8 cellular contexts compared by ENCODE assay signal in the genomic region with DNA sequence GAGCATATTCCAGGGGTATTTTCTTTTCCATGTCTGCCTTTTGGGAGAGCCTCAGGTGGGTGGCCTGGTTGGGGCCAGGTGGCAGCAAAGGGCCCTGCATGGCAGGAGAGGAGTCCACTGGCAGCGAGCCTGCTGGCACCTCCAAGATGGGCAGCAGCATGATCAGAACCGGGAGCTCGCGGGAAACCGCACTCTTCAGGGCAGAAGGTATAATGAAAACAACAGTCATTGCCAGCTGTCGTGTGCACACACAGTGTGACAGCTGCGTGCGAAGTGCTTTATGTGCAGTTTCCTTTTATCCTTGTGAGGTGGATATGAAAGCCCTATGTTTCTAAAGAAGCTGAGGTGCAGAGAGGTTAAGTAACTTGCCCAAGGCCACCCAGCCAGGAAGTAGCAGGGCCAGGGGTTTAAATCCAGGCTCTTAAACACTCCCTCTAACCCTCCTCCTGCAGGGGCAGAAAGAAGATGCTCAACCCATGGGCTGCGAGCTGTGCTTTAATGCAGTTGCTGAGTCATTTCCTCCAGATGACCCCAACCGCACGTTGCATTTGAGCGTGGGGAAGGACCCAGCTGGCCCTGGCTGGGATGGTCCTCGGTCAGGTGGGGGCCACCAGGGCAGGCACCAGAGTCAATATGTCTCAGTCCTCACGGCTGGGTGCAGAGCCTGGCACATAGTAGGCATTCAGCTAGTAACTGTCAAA.
DNase-seq lines count a peak whose midpoint lies in the region.

No MANE protein-coding gene starts in this region.

- no peak overlapping the region for H3K27ac Mint-ChIP-seq in activated T-helper 2 cell treated with anti-CD3 and anti-CD28 coated beads, Interferon-gamma antibody, Interleukin-2, Interleukin-4, amounts not matched to agents 10 μg/mL and 5 μg/mL and 100 μg/mL, durations not matched to agents 14 hours and 24 hours and 36 hours

- no peaks in the 10 kb centered on the region for H3K36me3 Mint-ChIP-seq in activated T-helper 2 cell treated with anti-CD3 and anti-CD28 coated beads, Interferon-gamma antibody, Interleukin-2, Interleukin-4, amounts not matched to agents 10 μg/mL and 5 μg/mL and 100 μg/mL, durations not matched to agents 14 hours and 24 hours and 36 hours (ENCODE audit: low read depth)

- no peaks in the 10 kb centered on the region for H3K9me3 Mint-ChIP-seq in activated T-helper 2 cell treated with anti-CD3 and anti-CD28 coated beads, Interferon-gamma antibody, Interleukin-2, Interleukin-4, amounts not matched to agents 10 μg/mL and 5 μg/mL and 100 μg/mL, durations not matched to agents 14 hours and 24 hours and 36 hours

- H3K4me3 Mint-ChIP-seq in activated T-helper 2 cell treated with anti-CD3 and anti-CD28 coated beads, Interferon-gamma antibody, Interleukin-2, Interleukin-4, amounts not matched to agents 10 μg/mL and 5 μg/mL and 100 μg/mL, durations not matched to agents 14 hours and 24 hours and 36 hours (ENCODE audit: low read depth), result no peak overlapping the region

- no peaks in the 10 kb centered on the region for H3K27me3 Mint-ChIP-seq in activated T-helper 2 cell treated with anti-CD3 and anti-CD28 coated beads, Interferon-gamma antibody, Interleukin-2, Interleukin-4, amounts not matched to agents 10 μg/mL and 5 μg/mL and 100 μg/mL, durations not matched to agents 14 hours and 24 hours and 36 hours (ENCODE audit: low read depth)

- H3K4me1 Mint-ChIP-seq in activated T-helper 2 cell treated with anti-CD3 and anti-CD28 coated beads, Interferon-gamma antibody, Interleukin-2, Interleukin-4, amounts not matched to agents 10 μg/mL and 5 μg/mL and 100 μg/mL, durations not matched to agents 14 hours and 24 hours and 36 hours (ENCODE audit: low read depth), result no peaks in the 10 kb centered on the region

- intact Hi-C loops in activated T-helper 2 cell treated with anti-CD3 and anti-CD28 coated beads, Interferon-gamma antibody, Interleukin-2, Interleukin-4, amounts not matched to agents 10 μg/mL and 5 μg/mL and 100 μg/mL, durations not matched to agents 14 hours and 24 hours and 36 hours (cut with micrococcal nuclease), result no loop called here

- DNase-seq in ELF-1 (ENCODE audit: low read depth, low spot score), result peak; percentile 17
- DNase-seq in H4 (ENCODE audit: low spot score), result peak; percentile 87
- DNase-seq in NOMO-1 treated with dmso at 0.1 percent for 144 hours (lab: John Stamatoyannopoulos, UW; ENCODE audit: unreplicated experiment), result peak; percentile 84
- DNase-seq in iris pigment epithelial cell (ENCODE audit: low read depth), result peak; percentile 64
- no peak for DNase-seq in SK-N-DZ (ENCODE audit: low spot score)
- no peak for DNase-seq in AG20443 (ENCODE audit: low spot score)
- no peak for DNase-seq in activated T-helper 2 cell treated with anti-CD3 and anti-CD28 coated beads, Interferon-gamma antibody, Interleukin-2, Interleukin-4, amounts not matched to agents 10 μg/mL and 5 μg/mL and 100 μg/mL, durations not matched to agents 14 hours and 24 hours and 36 hours (ENCODE audit: low spot score)
- no peak for DNase-seq in occipital lobe (lab: John Stamatoyannopoulos, UW)

Comparison
In these comparisons a context has a peak if more than half of its experiments do, and no peak if none do; other contexts are left out.
1. DNase-seq: peak in ELF-1 (single experiment), H4 (single experiment), NOMO-1 treated with dmso at 0.1 percent for 144 hours (single experiment) and iris pigment epithelial cell (single experiment); none in SK-N-DZ (single experiment), AG20443 (single experiment), activated T-helper 2 cell treated with anti-CD3 and anti-CD28 coated beads, Interferon-gamma antibody, Interleukin-2, Interleukin-4, amounts not matched to agents 10 μg/mL and 5 μg/mL and 100 μg/mL, durations not matched to agents 14 hours and 24 hours and 36 hours (single experiment) and occipital lobe (single experiment).